12 cellular contexts compared by ENCODE assay signal in the genomic region with DNA sequence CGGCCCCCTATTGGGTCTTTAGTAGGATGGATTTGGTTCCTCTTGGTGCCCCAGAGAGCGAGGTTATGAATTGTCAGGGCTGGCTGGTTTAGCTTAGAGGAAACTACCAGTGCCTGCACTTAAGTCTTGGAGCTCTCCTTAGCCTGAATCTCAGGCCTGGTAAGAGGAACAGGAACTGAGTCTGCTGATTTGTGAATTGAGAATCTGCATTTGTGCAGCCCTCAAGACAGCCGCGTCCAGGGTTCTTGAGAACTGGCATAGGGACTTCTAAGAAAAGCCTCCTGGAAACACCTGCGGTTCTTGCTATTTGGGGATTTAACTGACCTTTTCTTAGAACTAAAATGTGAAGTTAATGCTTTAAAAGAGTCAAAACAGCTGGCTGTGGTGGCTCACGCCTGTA. TPM values are rescaled to one million over a fixed set of nuclear protein-coding genes. Genes with fewer than 3 reads are reported as not detected.
A peak's percentile ranks its signal among the peaks of the same experiment; 100 is the strongest.
DNase-seq lines count a peak whose midpoint lies in the region; ATAC-seq and TF ChIP-seq lines count a peak whose summit lies in the region.
"Had no signal": no experiment of that assay in that cellular context is flagged by ENCODE, and none has a peak within 500 bp of the region (broad histone marks: within the 10 kb centered on the region; RNA-seq: fewer than 3 reads in every experiment).

No MANE protein-coding gene starts in this region.

- no peaks in the 10 kb centered on the region for H3K9me3 ChIP-seq in Caco-2
- no peaks in the 10 kb centered on the region for H3K9me3 ChIP-seq in Loucy (ENCODE audit: insufficient read depth, low read depth, low read length)
- H3K9me3 ChIP-seq: ovary had no signal

- H3K9me2 ChIP-seq in Loucy (replicated peaks; ENCODE audit: low read depth, low read length): no peaks in the 10 kb centered on the region

- no peak for TF ChIP-seq CTCF in Caco-2 (IDR thresholded peaks at IDR 0.05; ENCODE audit: insufficient read depth in 1 of 2, low read depth in 1 of 2, low read length in 1 of 2, severe bottlenecking in 1 of 2, unreplicated experiment in 1 of 2)
- TF ChIP-seq CTCF in Loucy (conservative IDR thresholded peaks at IDR 0.05; ENCODE audit: low read length): no peak
- TF ChIP-seq CTCF in natural killer cell (IDR thresholded peaks at IDR 0.05): no peak

- no peaks in the 10 kb centered on the region for H3F3A ChIP-seq in Loucy (ENCODE audit: low read depth)

- H3K4me3 Mint-ChIP-seq in Caco-2 (ENCODE audit: unreplicated experiment): peak overlapping the region; percentile 86
- peak overlapping the region; percentile 93 for H3K4me3 Mint-ChIP-seq in activated T-helper 17 cell treated with anti-CD3 and anti-CD28 coated beads, Interleukin-2, amount 50 U/mL, for 72 hours
- H3K4me3 Mint-ChIP-seq in natural killer cell: peak overlapping the region; percentile 92

- H3K36me3 ChIP-seq in Caco-2 (ENCODE audit: control insufficient read depth, insufficient read depth, low read length) (no peaks in the 10 kb centered on the region), Loucy (ENCODE audit: insufficient read depth, low read length) (peaks cover 10% of the 10 kb centered on the region; the same call in 1 of the 2 replicates)
- H3K36me3 ChIP-seq: ovary had no signal

- H3K27ac Mint-ChIP-seq in Caco-2 (ENCODE audit: unreplicated experiment): no peak overlapping the region
- peak overlapping the region; percentile 94 for H3K27ac Mint-ChIP-seq in activated T-helper 17 cell treated with anti-CD3 and anti-CD28 coated beads, Interleukin-2, amount 50 U/mL, for 72 hours
- peak overlapping the region; percentile 94 to 96 for H3K27ac Mint-ChIP-seq in natural killer cell

- peak; percentile 13 for ATAC-seq in activated T-helper 17 cell treated with anti-CD3 and anti-CD28 coated beads, Interleukin-2, amount 50 U/mL, for 72 hours (replicated peaks)
- ATAC-seq in natural killer cell: no peak
- no peak for ATAC-seq in HG02870 (IDR thresholded peaks at IDR 0.05; ENCODE audit: unreplicated experiment)
- ATAC-seq in GM21390 (IDR thresholded peaks at IDR 0.05; ENCODE audit: unreplicated experiment): no peak

- H3K4me2 ChIP-seq in Loucy (ENCODE audit: low read depth, low read length, poor library complexity, severe bottlenecking): peak overlapping the region; percentile 97

- H3K9ac ChIP-seq in Loucy (ENCODE audit: low read depth, low read length, poor library complexity, severe bottlenecking): peak overlapping the region; percentile 95

- H3K36me3 Mint-ChIP-seq in Caco-2 (ENCODE audit: insufficient read depth, unreplicated experiment) (peaks cover 11% of the 10 kb centered on the region), natural killer cell (no peaks in the 10 kb centered on the region)
- H3K36me3 Mint-ChIP-seq in activated T-helper 17 cell treated with anti-CD3 and anti-CD28 coated beads, Interleukin-2, amount 50 U/mL, for 72 hours (ENCODE audit: low read depth): peaks cover 65% of the 10 kb centered on the region

- H3K27me3 ChIP-seq in Caco-2 (replicated peaks; ENCODE audit: control insufficient read depth, insufficient read depth, low read length): no peaks in the 10 kb centered on the region
- no peaks in the 10 kb centered on the region for H3K27me3 ChIP-seq in Loucy (ENCODE audit: insufficient read depth, low read length, poor library complexity, severe bottlenecking)
- H3K27me3 ChIP-seq: ovary had no signal

- H3K4me3 ChIP-seq in Caco-2 (ENCODE audit: low read depth, low read length) (no peak overlapping the region), Loucy (ENCODE audit: low read length, poor library complexity, severe bottlenecking) (peak overlapping the region; percentile 94)

- H3K79me2 ChIP-seq in Loucy (ENCODE audit: insufficient read depth, low read length): peaks cover 39% of the 10 kb centered on the region

- H3K4me1 ChIP-seq in Caco-2 (no peaks in the 10 kb centered on the region), Loucy (ENCODE audit: insufficient read depth, low read length, poor library complexity, severe bottlenecking) (peaks cover 22% of the 10 kb centered on the region)

- H3K9me3 Mint-ChIP-seq in Caco-2 (ENCODE audit: unreplicated experiment) (no peaks in the 10 kb centered on the region), natural killer cell (no peaks in the 10 kb centered on the region)
- no peaks in the 10 kb centered on the region for H3K9me3 Mint-ChIP-seq in activated T-helper 17 cell treated with anti-CD3 and anti-CD28 coated beads, Interleukin-2, amount 50 U/mL, for 72 hours

- DNase-seq in Caco-2 (no peak), natural killer cell (no peak), NCI-H1105 treated with DMSO at 0.1 percent for 48 hours (lab: John Stamatoyannopoulos, UW) (no peak), A172 (ENCODE audit: low spot score) (no peak)
- DNase-seq: anterior cingulate cortex, DMS53, NCI-H82, ovary had no signal

- intact Hi-C loops in Caco-2 (cut with micrococcal nuclease; ENCODE audit: unreplicated experiment) (no loop called here), natural killer cell (cut with micrococcal nuclease) (loop anchor here (5.0 kb wide), 1 partner anchor 55 kb away; no protein-coding TSS in a partner anchor)

- H3K4me1 Mint-ChIP-seq in Caco-2 (ENCODE audit: low read depth, unreplicated experiment): no peaks in the 10 kb centered on the region
- H3K4me1 Mint-ChIP-seq in activated T-helper 17 cell treated with anti-CD3 and anti-CD28 coated beads, Interleukin-2, amount 50 U/mL, for 72 hours: peaks cover 17% of the 10 kb centered on the region
- peaks cover 20 to 29% of the 10 kb centered on the region in 2 donors for H3K4me1 Mint-ChIP-seq in natural killer cell

- CTCF ChIA-PET in Caco-2 (lab: Charles Lee): no interaction called here

- H3K27me3 Mint-ChIP-seq in Caco-2 (ENCODE audit: insufficient read depth, unreplicated experiment): no peaks in the 10 kb centered on the region
- H3K27me3 Mint-ChIP-seq in activated T-helper 17 cell treated with anti-CD3 and anti-CD28 coated beads, Interleukin-2, amount 50 U/mL, for 72 hours: no peaks in the 10 kb centered on the region
- H3K27me3 Mint-ChIP-seq in natural killer cell (ENCODE audit: low read depth in 2 of 2): no peaks in the 10 kb centered on the region

- H2AFZ ChIP-seq in Loucy (ENCODE audit: low read length): no peak overlapping the region

- H4K20me1 ChIP-seq in Loucy (ENCODE audit: insufficient read depth, low read length, poor library complexity, severe bottlenecking): peaks cover 26% of the 10 kb centered on the region

- POLR2A ChIA-PET in Caco-2 (lab: Charles Lee): no interaction called here

- BruUV-seq in Caco-2 (replicated peaks; lab: Mats Ljungman, UMichigan): no TSS peak

RNA-seq across cellular contexts. Expression of gene NECAP2, which starts 1.7 kb away (rescaled TPM):
- total RNA-seq in Caco-2 (2022): 28.4 and 29.4 TPM in 2 replicates
- total RNA-seq in activated T-helper 17 cell treated with anti-CD3 and anti-CD28 coated beads, Interleukin-2, amount 50 U/mL, for 72 hours: 10 to 100 TPM; 68.0 to 83.7 TPM
- total RNA-seq in natural killer cell: 10 to 100 TPM; 62.1 to 73.1 (median 73.0) TPM
- 68.2 and 80.5 TPM in 2 replicates for total RNA-seq in A172 (2014; rRNA removed; shearing (Covaris generic))

RNA-seq across cellular contexts. Expression of gene SPATA21, which starts 5.0 kb away (rescaled TPM):
- total RNA-seq in Caco-2 (2022): not detected in 2 replicates
- under 1 TPM in 1 of 2 donors, not detected in 1; 0.08 TPM for total RNA-seq in activated T-helper 17 cell treated with anti-CD3 and anti-CD28 coated beads, Interleukin-2, amount 50 U/mL, for 72 hours
- total RNA-seq in natural killer cell: under 1 TPM; 0.35 to 0.55 (median 0.36) TPM
- not detected in 2 replicates for total RNA-seq in A172 (2014; rRNA removed; shearing (Covaris generic))
- total RNA-seq: ovary had no signal
